Comparison of ENCODE assay signal across 8 cellular contexts in genomic region chr1:151327903-151328674, GRCh38. TPM values are rescaled to one million over a fixed set of nuclear protein-coding genes. Genes with fewer than 3 reads are reported as not detected.
DNase-seq lines count a peak whose midpoint lies in the region; ATAC-seq and TF ChIP-seq lines count a peak whose summit lies in the region.

No MANE protein-coding gene starts in this region.

- DNase-seq in activated CD4-positive, alpha-beta T cell treated with anti-CD3 and anti-CD28 coated beads for 36 hours = peak; percentile 26
- no peak for DNase-seq in activated CD4-positive, alpha-beta T cell treated with anti-CD3 and anti-CD28 coated beads, Interleukin-2, amount 50 U/mL, for 1 hour
- DNase-seq in activated T-helper 2 cell treated with anti-CD3 and anti-CD28 coated beads, Interferon-gamma antibody, Interleukin-2, Interleukin-4, amounts not matched to agents 10 μg/mL and 5 μg/mL and 100 μg/mL, durations not matched to agents 14 hours and 24 hours and 36 hours (ENCODE audit: low spot score) = no peak
- DNase-seq in left ventricle myocardium inferior = no peak
- DNase-seq in sigmoid colon = no peak
- DNase-seq in NCI-H226 = no peak

- ATAC-seq in activated CD4-positive, alpha-beta T cell treated with anti-CD3 and anti-CD28 coated beads for 36 hours = peak; percentile 25
- ATAC-seq in HG03442 (IDR thresholded peaks at IDR 0.05; ENCODE audit: unreplicated experiment) (peak; percentile 10), GM18861 (IDR thresholded peaks at IDR 0.05; ENCODE audit: unreplicated experiment) (no peak)

- H3K4me3 ChIP-seq in left ventricle myocardium inferior (peak overlapping the region; percentile 94), sigmoid colon (peak overlapping the region; percentile 71 to 90 (median 80))

- H3K4me1 ChIP-seq in left ventricle myocardium inferior (peaks cover 46% of the 10 kb centered on the region), sigmoid colon (peaks cover 0 to 37% (median 33%) of the 10 kb centered on the region in 4 donors)

- H3K36me3 ChIP-seq in left ventricle myocardium inferior = peaks cover 25% of the 10 kb centered on the region
- H3K36me3 ChIP-seq in sigmoid colon = peaks cover 0 to 18% (median 8%) of the 10 kb centered on the region in 4 donors

- peaks cover 26% of the 10 kb centered on the region for H3K4me1 Mint-ChIP-seq in activated CD4-positive, alpha-beta T cell treated with anti-CD3 and anti-CD28 coated beads for 36 hours
- peaks cover 30% of the 10 kb centered on the region for H3K4me1 Mint-ChIP-seq in activated T-helper 2 cell treated with anti-CD3 and anti-CD28 coated beads, Interferon-gamma antibody, Interleukin-2, Interleukin-4, amounts not matched to agents 10 μg/mL and 5 μg/mL and 100 μg/mL, durations not matched to agents 14 hours and 24 hours and 36 hours (ENCODE audit: low read depth)

- TF ChIP-seq EP300 in sigmoid colon (IDR thresholded peaks at IDR 0.05) = no peak

- POLR2A ChIA-PET in activated CD4-positive, alpha-beta T cell treated with anti-CD3 and anti-CD28 coated beads for 36 hours (lab: Charles Lee) = interaction anchor here (0.6 to 3.1 kb wide), 8 partner anchors 13 to 463 kb away, joined by 3 to 29 read pairs (median 5); partner anchors contain the start of genes PSMD4, TDRKH and ZNF687

- 10 to 24% methylated on average over 34 of the region's 34 CpGs for WGBS in sigmoid colon, 2 donors

- H3K9me3 ChIP-seq in left ventricle myocardium inferior (replicated peaks) (no peaks in the 10 kb centered on the region), sigmoid colon (no peaks in the 10 kb centered on the region)

- TF ChIP-seq POLR2A in sigmoid colon (IDR thresholded peaks at IDR 0.05) = no peak

- peak overlapping the region; percentile 95 for H3K27ac Mint-ChIP-seq in activated CD4-positive, alpha-beta T cell treated with anti-CD3 and anti-CD28 coated beads for 36 hours
- peak overlapping the region; percentile 98 for H3K27ac Mint-ChIP-seq in activated T-helper 2 cell treated with anti-CD3 and anti-CD28 coated beads, Interferon-gamma antibody, Interleukin-2, Interleukin-4, amounts not matched to agents 10 μg/mL and 5 μg/mL and 100 μg/mL, durations not matched to agents 14 hours and 24 hours and 36 hours

- intact Hi-C loops in activated CD4-positive, alpha-beta T cell treated with anti-CD3 and anti-CD28 coated beads for 36 hours (cut with DNase I, micrococcal nuclease) = loop anchor here (1.0 to 5.0 kb wide), 17 partner anchors 12 to 766 kb away; partner anchors contain the start of genes RFX5 (in 2 of the 2), C2CD4D (in 1 of the 2), GABPB2 (in 1 of the 2) and MRPL9 (in 1 of the 2)
- intact Hi-C loops in activated T-helper 2 cell treated with anti-CD3 and anti-CD28 coated beads, Interferon-gamma antibody, Interleukin-2, Interleukin-4, amounts not matched to agents 10 μg/mL and 5 μg/mL and 100 μg/mL, durations not matched to agents 14 hours and 24 hours and 36 hours (cut with micrococcal nuclease) = loop anchor here (1.0 kb wide), 3 partner anchors 16 to 47 kb away; partner anchors contain the start of gene RFX5
- intact Hi-C loops in left ventricle myocardium inferior (cut with micrococcal nuclease) = no loop called here
- intact Hi-C loops in sigmoid colon (cut with DNase I) = loop anchor here (2.0 to 5.0 kb wide), 4 partner anchors 13 to 131 kb away; partner anchors contain the start of genes PIP5K1A, PSMB4 and ZNF687

- no peaks in the 10 kb centered on the region for H3K27me3 ChIP-seq in left ventricle myocardium inferior (ENCODE audit: low read depth)
- no peaks in the 10 kb centered on the region for H3K27me3 ChIP-seq in sigmoid colon

- no peak for TF ChIP-seq CTCF in left ventricle myocardium inferior (IDR thresholded peaks at IDR 0.05; ENCODE audit: borderline replicate concordance)
- no peak for TF ChIP-seq CTCF in sigmoid colon (IDR thresholded peaks at IDR 0.05)

- H3K27me3 Mint-ChIP-seq in activated CD4-positive, alpha-beta T cell treated with anti-CD3 and anti-CD28 coated beads for 36 hours = no peaks in the 10 kb centered on the region
- no peaks in the 10 kb centered on the region for H3K27me3 Mint-ChIP-seq in activated T-helper 2 cell treated with anti-CD3 and anti-CD28 coated beads, Interferon-gamma antibody, Interleukin-2, Interleukin-4, amounts not matched to agents 10 μg/mL and 5 μg/mL and 100 μg/mL, durations not matched to agents 14 hours and 24 hours and 36 hours (ENCODE audit: low read depth)

- no peaks in the 10 kb centered on the region for H3K9me3 Mint-ChIP-seq in activated CD4-positive, alpha-beta T cell treated with anti-CD3 and anti-CD28 coated beads for 36 hours (ENCODE audit: low read depth)
- H3K9me3 Mint-ChIP-seq in activated T-helper 2 cell treated with anti-CD3 and anti-CD28 coated beads, Interferon-gamma antibody, Interleukin-2, Interleukin-4, amounts not matched to agents 10 μg/mL and 5 μg/mL and 100 μg/mL, durations not matched to agents 14 hours and 24 hours and 36 hours = no peaks in the 10 kb centered on the region

- CTCF ChIA-PET in activated CD4-positive, alpha-beta T cell treated with anti-CD3 and anti-CD28 coated beads for 36 hours (lab: Charles Lee) = interaction anchor here (0.6 to 8.5 kb wide), 10 partner anchors 8 to 78 kb away, joined by 3 to 80 read pairs (median 4); partner anchors contain the start of gene RFX5

- peak overlapping the region; percentile 92 for H3K4me3 Mint-ChIP-seq in activated CD4-positive, alpha-beta T cell treated with anti-CD3 and anti-CD28 coated beads for 36 hours
- peak overlapping the region; percentile 93 for H3K4me3 Mint-ChIP-seq in activated T-helper 2 cell treated with anti-CD3 and anti-CD28 coated beads, Interferon-gamma antibody, Interleukin-2, Interleukin-4, amounts not matched to agents 10 μg/mL and 5 μg/mL and 100 μg/mL, durations not matched to agents 14 hours and 24 hours and 36 hours (ENCODE audit: low read depth)

- peak overlapping the region; percentile 98 for H3K27ac ChIP-seq in left ventricle myocardium inferior (replicated peaks)
- H3K27ac ChIP-seq in sigmoid colon = peak overlapping the region; percentile 86 to 95 (median 93)

- H3K36me3 Mint-ChIP-seq in activated CD4-positive, alpha-beta T cell treated with anti-CD3 and anti-CD28 coated beads for 36 hours (ENCODE audit: low read depth) = peaks cover 21% of the 10 kb centered on the region
- peaks cover 27% of the 10 kb centered on the region for H3K36me3 Mint-ChIP-seq in activated T-helper 2 cell treated with anti-CD3 and anti-CD28 coated beads, Interferon-gamma antibody, Interleukin-2, Interleukin-4, amounts not matched to agents 10 μg/mL and 5 μg/mL and 100 μg/mL, durations not matched to agents 14 hours and 24 hours and 36 hours (ENCODE audit: low read depth)

RNA-seq across cellular contexts. Expression of gene PI4KB, which starts 0.9 kb away (rescaled TPM):
- total RNA-seq in activated CD4-positive, alpha-beta T cell treated with anti-CD3 and anti-CD28 coated beads for 36 hours = 10 to 100 TPM; 53.0 to 54.5 TPM
- 53.6 and 57.3 TPM in 2 replicates for total RNA-seq in activated T-helper 2 cell treated with anti-CD3 and anti-CD28 coated beads, Interferon-gamma antibody, Interleukin-2, Interleukin-4, amounts not matched to agents 10 μg/mL and 5 μg/mL and 100 μg/mL, durations not matched to agents 14 hours and 24 hours and 36 hours
- 44.5 TPM for total RNA-seq in left ventricle myocardium inferior
- total RNA-seq in sigmoid colon = 10 to 100 TPM; 57.6 to 75.2 (median 62.4) TPM
- polyA plus RNA-seq in sigmoid colon = 10 to 100 TPM; 25.2 to 42.0 (median 25.7) TPM

RNA-seq across cellular contexts. Expression of gene RFX5, which starts 19.0 kb away (rescaled TPM):
- 10 to 100 TPM; 47.6 to 50.4 TPM for total RNA-seq in activated CD4-positive, alpha-beta T cell treated with anti-CD3 and anti-CD28 coated beads for 36 hours
- 68.9 and 85.5 TPM in 2 replicates for total RNA-seq in activated T-helper 2 cell treated with anti-CD3 and anti-CD28 coated beads, Interferon-gamma antibody, Interleukin-2, Interleukin-4, amounts not matched to agents 10 μg/mL and 5 μg/mL and 100 μg/mL, durations not matched to agents 14 hours and 24 hours and 36 hours
- total RNA-seq in left ventricle myocardium inferior (21.0 TPM), sigmoid colon (10 to 100 TPM; 39.6 to 67.9 (median 56.1) TPM)
- 10 to 100 TPM; 12.0 to 46.6 (median 20.6) TPM for polyA plus RNA-seq in sigmoid colon

RNA-seq across cellular contexts. Expression of gene SELENBP1, which starts 44.4 kb away (rescaled TPM):
- total RNA-seq in activated CD4-positive, alpha-beta T cell treated with anti-CD3 and anti-CD28 coated beads for 36 hours = not detected
- not detected in 2 replicates for total RNA-seq in activated T-helper 2 cell treated with anti-CD3 and anti-CD28 coated beads, Interferon-gamma antibody, Interleukin-2, Interleukin-4, amounts not matched to agents 10 μg/mL and 5 μg/mL and 100 μg/mL, durations not matched to agents 14 hours and 24 hours and 36 hours
- total RNA-seq in left ventricle myocardium inferior = 66.3 TPM
- 100 to 1,000 TPM in 3 of 4 donors, 10 to 100 TPM in 1; 95.8 to 142 (median 127) TPM for total RNA-seq in sigmoid colon
- polyA plus RNA-seq in sigmoid colon = 1,000 to 10,000 TPM in 1 of 3 donors, 100 to 1,000 TPM in 2; 787 to 1,051 (median 895) TPM

RNA-seq across cellular contexts. Expression of gene ZNF687, which starts 46.0 kb away (rescaled TPM):
- total RNA-seq in activated CD4-positive, alpha-beta T cell treated with anti-CD3 and anti-CD28 coated beads for 36 hours = 10 to 100 TPM; 27.2 to 30.1 TPM
- 25.0 and 25.3 TPM in 2 replicates for total RNA-seq in activated T-helper 2 cell treated with anti-CD3 and anti-CD28 coated beads, Interferon-gamma antibody, Interleukin-2, Interleukin-4, amounts not matched to agents 10 μg/mL and 5 μg/mL and 100 μg/mL, durations not matched to agents 14 hours and 24 hours and 36 hours
- total RNA-seq in left ventricle myocardium inferior = 11.2 TPM
- total RNA-seq in sigmoid colon = 10 to 100 TPM; 17.6 to 24.2 (median 18.3) TPM
- polyA plus RNA-seq in sigmoid colon = 10 to 100 TPM in 2 of 3 donors, 1 to 10 TPM in 1; 6.6 to 16.6 (median 10.4) TPM

Comparison
In these comparisons a context has a peak if more than half of its experiments do, and no peak if none do; other contexts are left out.
1. RNA of gene SELENBP1, which starts 44.4 kb away (total RNA-seq): 95.8 to 142 TPM in sigmoid colon and 66.3 TPM in left ventricle myocardium inferior (single experiment); not detected in activated CD4-positive, alpha-beta T cell treated with anti-CD3 and anti-CD28 coated beads for 36 hours and not detected in activated T-helper 2 cell treated with anti-CD3 and anti-CD28 coated beads, Interferon-gamma antibody, Interleukin-2, Interleukin-4, amounts not matched to agents 10 μg/mL and 5 μg/mL and 100 μg/mL, durations not matched to agents 14 hours and 24 hours and 36 hours; every median in the first group is over 10 times any median in the second.